8 cellular contexts compared by ENCODE assay signal in the genomic region with DNA sequence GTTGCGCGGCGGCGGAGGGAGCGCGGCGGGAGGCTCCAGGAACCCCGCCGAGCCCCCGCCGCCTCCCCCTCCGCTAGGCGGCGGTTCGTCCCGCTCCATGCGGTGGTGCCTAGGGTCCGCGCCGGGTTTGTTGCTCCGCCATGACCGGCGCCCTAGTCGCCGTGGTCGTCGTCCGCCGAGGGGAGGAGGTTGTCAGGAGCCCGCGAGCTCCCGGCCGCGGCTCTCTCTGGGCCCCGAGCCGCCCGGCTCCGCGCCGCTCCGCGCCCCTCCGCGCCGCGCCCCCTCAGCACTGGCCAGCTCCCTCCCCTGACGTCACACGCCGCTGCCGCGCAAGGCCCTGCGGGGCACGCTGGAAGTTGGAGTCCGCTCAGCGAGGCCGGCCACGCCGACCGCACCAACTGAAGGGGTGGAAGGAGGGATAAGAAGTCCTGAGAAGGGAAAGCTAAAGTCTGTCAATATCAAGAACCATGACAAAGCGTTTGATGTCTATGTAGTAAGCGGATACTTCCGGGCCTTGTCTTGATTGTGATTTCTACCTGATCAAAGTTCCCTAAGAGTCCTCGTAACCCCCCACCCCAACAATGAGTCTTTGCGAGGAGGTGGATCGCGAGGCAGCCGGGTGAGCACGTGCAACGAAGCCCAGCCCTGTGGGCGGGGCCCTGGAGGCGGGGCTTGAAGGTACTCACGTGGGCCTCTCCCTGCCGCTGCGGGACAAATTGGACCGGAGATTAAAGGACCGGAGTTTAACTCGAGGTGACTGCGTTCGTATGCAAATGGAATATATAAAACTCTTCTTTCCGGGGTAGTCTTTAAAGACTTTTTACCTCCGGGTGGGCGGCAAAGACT. TPM values are rescaled to one million over a fixed set of nuclear protein-coding genes. Genes with fewer than 3 reads are reported as not detected.
DNase-seq lines count a peak whose midpoint lies in the region; ATAC-seq lines count a peak whose summit lies in the region.

A gene (minus strand): TSS at position 291 of the 846 bp plus-strand sequence.

- under 1% methylated on average over 62 of the region's 82 CpGs for WGBS in mesenchymal stem cell

- no peaks in the 10 kb centered on the region for H3K36me3 ChIP-seq in mesenchymal stem cell (ENCODE audit: control insufficient read depth in 1 of 2, insufficient read depth in 2 of 2, low read depth in 1 of 2, low read length in 2 of 2)

- H3K27me3 Mint-ChIP-seq in effector memory CD8-positive, alpha-beta T cell, result peaks cover 45 to 75% of the 10 kb centered on the region in 2 donors

- H2BK15ac ChIP-seq in mesenchymal stem cell (ENCODE audit: low read depth, poor library complexity, severe bottlenecking), result no peak within 1 kb of the TSS

- H3K23ac ChIP-seq in mesenchymal stem cell (ENCODE audit: low read length in 2 of 2), result peak within 1 kb of the TSS in 1 of 2 experiments; percentile 93

- H2BK120ac ChIP-seq in mesenchymal stem cell (ENCODE audit: low read depth, low read length), result no peak within 1 kb of the TSS

- peak within 1 kb of the TSS; percentile 85 to 97 for H3K4me3 Mint-ChIP-seq in effector memory CD8-positive, alpha-beta T cell

- H3K4me2 ChIP-seq in mesenchymal stem cell (ENCODE audit: low read length, poor library complexity, severe bottlenecking), result peak within 1 kb of the TSS; percentile 99

- peaks cover 12% of the 10 kb centered on the region for H3K4me1 ChIP-seq in mesenchymal stem cell (ENCODE audit: control insufficient read depth, insufficient read depth, low read depth, low read length)

- H3K79me1 ChIP-seq in mesenchymal stem cell (replicated peaks; ENCODE audit: low read length, poor library complexity, severe bottlenecking), result peaks cover 15% of the 10 kb centered on the region

- peaks cover 16 to 42% of the 10 kb centered on the region in 2 experiments for H3K27me3 ChIP-seq in mesenchymal stem cell (ENCODE audit: control insufficient read depth in 1 of 2, insufficient read depth in 1 of 2, low read length in 2 of 2)

- peak within 1 kb of the TSS in 1 of 2 experiments; percentile 43 for H3K18ac ChIP-seq in mesenchymal stem cell (ENCODE audit: low read depth in 1 of 2, low read length in 2 of 2)

- peak within 1 kb of the TSS; percentile 93 for H3K9ac ChIP-seq in mesenchymal stem cell (ENCODE audit: low read length)

- peaks cover 28 to 31% of the 10 kb centered on the region in 2 donors for H3K4me1 Mint-ChIP-seq in effector memory CD8-positive, alpha-beta T cell (ENCODE audit: low read depth in 2 of 2)

- peak within 1 kb of the TSS; percentile 90 for H2AFZ ChIP-seq in mesenchymal stem cell (ENCODE audit: low read depth, low read length)

- peaks cover 5% of the 10 kb centered on the region for H3K36me3 Mint-ChIP-seq in effector memory CD8-positive, alpha-beta T cell (ENCODE audit: insufficient read depth)

- no peaks in the 10 kb centered on the region for H3K9me3 Mint-ChIP-seq in effector memory CD8-positive, alpha-beta T cell

- no peaks in the 10 kb centered on the region for H3K9me3 ChIP-seq in mesenchymal stem cell (ENCODE audit: control insufficient read depth, low read length)

- DNase-seq in COR-L47 (lab: John Stamatoyannopoulos, UW) (peak; percentile 96), HPDE6-E6E7 (ENCODE audit: extremely low spot score) (peak; percentile 98), NK-92 (lab: John Stamatoyannopoulos, UW; ENCODE audit: unreplicated experiment) (peak; percentile 26), mesenchymal stem cell (peak; percentile 98)
- peak; percentile 96 for DNase-seq in activated CD8-positive, alpha-beta memory T cell treated with anti-CD3 and anti-CD28 coated beads for 24 hours
- peak; percentile 93 to 95 (median 94) for DNase-seq in effector memory CD8-positive, alpha-beta T cell
- peak; percentile 93 for DNase-seq in stimulated activated CD8-positive, alpha-beta memory T cell treated with anti-CD3 and anti-CD28 coated beads, Interleukin-12 subunit alpha, Interleukin-12 subunit beta, amount 100 ng/mL, for 24 hours (ENCODE audit: extremely low read depth)

- peak; percentile 89 for ATAC-seq in GM19467 (IDR thresholded peaks at IDR 0.05; ENCODE audit: unreplicated experiment)
- peak; percentile 89 for ATAC-seq in effector memory CD8-positive, alpha-beta T cell (replicated peaks)

- H3K27ac Mint-ChIP-seq in effector memory CD8-positive, alpha-beta T cell, result peak within 1 kb of the TSS; percentile 87 to 92

- peak within 1 kb of the TSS in 1 of 2 experiments; percentile 75 for H3K14ac ChIP-seq in mesenchymal stem cell (ENCODE audit: low read length in 2 of 2)

- peak within 1 kb of the TSS in 1 of 2 experiments; percentile 45 for H3K4ac ChIP-seq in mesenchymal stem cell (ENCODE audit: low read depth in 1 of 2, low read length in 2 of 2)

- H2BK5ac ChIP-seq in mesenchymal stem cell (ENCODE audit: low read depth, low read length, poor library complexity, severe bottlenecking), result no peak within 1 kb of the TSS

- H2BK12ac ChIP-seq in mesenchymal stem cell (ENCODE audit: low read length in 2 of 2), result peak within 1 kb of the TSS in 1 of 2 experiments; percentile 82

- H4K8ac ChIP-seq in mesenchymal stem cell (ENCODE audit: low read length), result no peak within 1 kb of the TSS

- H4K91ac ChIP-seq in mesenchymal stem cell (ENCODE audit: low read length), result no peak within 1 kb of the TSS

- peak within 1 kb of the TSS; percentile 77 for H3K27ac ChIP-seq in mesenchymal stem cell (ENCODE audit: low read length, poor library complexity, severe bottlenecking)

- peak within 1 kb of the TSS; percentile 86 to 90 for H3K4me3 ChIP-seq in mesenchymal stem cell (ENCODE audit: insufficient read depth in 1 of 2, low read depth in 1 of 2, low read length in 2 of 2)

- no peak within 1 kb of the TSS for H2AK5ac ChIP-seq in mesenchymal stem cell (ENCODE audit: low read length, severe bottlenecking)

RNA-seq across cellular contexts. Expression of the gene that starts here (rescaled TPM):
- polyA plus RNA-seq in mesenchymal stem cell (2013, experiment 1 of 2), result 0.66 TPM
- polyA plus RNA-seq in mesenchymal stem cell (2013, experiment 2 of 2), result 0.74 TPM

Comparison
In these comparisons a context has a peak if more than half of its experiments do, and no peak if none do; other contexts are left out.
1. Peak in every context shown above with its lines: DNase-seq, ATAC-seq, H3K4me3 ChIP-seq and H3K27ac ChIP-seq.
2. DNase-seq: peak in every context shown above with its lines; median percentile 98 in HPDE6-E6E7; 98 in mesenchymal stem cell; 96 in COR-L47; 96 in activated CD8-positive, alpha-beta memory T cell treated with anti-CD3 and anti-CD28 coated beads for 24 hours; 94 in effector memory CD8-positive, alpha-beta T cell; 93 in stimulated activated CD8-positive, alpha-beta memory T cell treated with anti-CD3 and anti-CD28 coated beads, Interleukin-12 subunit alpha, Interleukin-12 subunit beta, amount 100 ng/mL, for 24 hours; 26 in NK-92.